ENCODE assay signal across 8 cellular contexts in the genomic region with DNA sequence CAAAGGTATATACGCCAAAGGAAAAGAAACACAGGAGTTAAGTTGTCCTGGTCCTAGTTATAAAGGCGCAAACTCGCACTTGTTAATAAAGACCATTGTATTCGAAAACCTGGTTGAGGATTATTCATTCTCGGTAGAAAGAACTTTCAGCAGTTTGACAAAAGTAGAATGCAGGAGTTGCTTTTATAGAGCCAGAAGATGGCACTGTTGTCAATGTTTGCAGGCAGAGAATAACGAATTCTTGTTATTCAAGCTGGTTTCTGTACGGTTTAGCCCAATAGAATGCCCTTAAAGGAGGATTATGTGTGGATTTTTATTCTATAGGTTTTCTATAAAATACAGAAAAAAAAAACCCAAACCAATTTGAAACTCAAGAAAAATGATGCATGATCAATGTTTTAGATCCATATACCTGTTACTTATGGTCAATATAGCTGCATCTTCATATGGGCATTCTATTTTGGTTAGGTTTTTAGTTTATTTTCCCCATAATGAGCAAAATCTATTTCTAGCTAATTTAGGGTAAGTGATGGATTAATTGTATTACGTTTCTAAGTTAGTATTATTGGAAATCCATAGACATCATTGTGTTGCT.
DNase-seq lines count a peak whose midpoint lies in the region; ATAC-seq and TF ChIP-seq lines count a peak whose summit lies in the region.

No MANE protein-coding gene starts in this region.

- POLR2A ChIA-PET in activated CD8-positive, alpha-beta T cell treated with anti-CD3 and anti-CD28 coated beads, Interleukin-2, amount 10 ng/mL, durations not matched to agents 7 days and 5 days (lab: Charles Lee) = no interaction called here

- H3K4me3 ChIP-seq in HFF-Myc (replicated peaks; ENCODE audit: low read depth, low read length) = no peak overlapping the region
- no peak overlapping the region for H3K4me3 ChIP-seq in tibial nerve

- TF ChIP-seq EP300 in tibial nerve (IDR thresholded peaks at IDR 0.05) = no peak

- no peaks in the 10 kb centered on the region for H3K4me1 ChIP-seq in tibial nerve

- no peaks in the 10 kb centered on the region for H3K9me3 Mint-ChIP-seq in activated CD8-positive, alpha-beta T cell treated with anti-CD3 and anti-CD28 coated beads, Interleukin-2, amount 10 ng/mL, durations not matched to agents 7 days and 5 days (ENCODE audit: insufficient read depth)

- no peaks in the 10 kb centered on the region for H3K4me1 Mint-ChIP-seq in activated CD8-positive, alpha-beta T cell treated with anti-CD3 and anti-CD28 coated beads, Interleukin-2, amount 10 ng/mL, durations not matched to agents 7 days and 5 days (ENCODE audit: low read depth)

- H3K27ac Mint-ChIP-seq in activated CD8-positive, alpha-beta T cell treated with anti-CD3 and anti-CD28 coated beads, Interleukin-2, amount 10 ng/mL, durations not matched to agents 7 days and 5 days = no peak overlapping the region

- CTCF ChIA-PET in activated CD8-positive, alpha-beta T cell treated with anti-CD3 and anti-CD28 coated beads, Interleukin-2, amount 10 ng/mL, durations not matched to agents 7 days and 5 days (lab: Charles Lee) = interaction anchor here (0.6 to 3.1 kb wide), 16 partner anchors 8 to 1551 kb away, joined by 3 to 18 read pairs (median 4); no protein-coding TSS in a partner anchor

- ATAC-seq in activated CD8-positive, alpha-beta T cell treated with anti-CD3 and anti-CD28 coated beads, Interleukin-2, amount 10 ng/mL, durations not matched to agents 7 days and 5 days = peak; percentile 33

- H3K4me3 Mint-ChIP-seq in activated CD8-positive, alpha-beta T cell treated with anti-CD3 and anti-CD28 coated beads, Interleukin-2, amount 10 ng/mL, durations not matched to agents 7 days and 5 days = no peak overlapping the region

- peak; percentile 30 for TF ChIP-seq CTCF in HFF-Myc (IDR thresholded peaks at IDR 0.05; ENCODE audit: low read depth, low read length, missing control alignments)
- peak; percentile 39 to 60 (median 47) for TF ChIP-seq CTCF in tibial nerve (IDR thresholded peaks at IDR 0.05)

- H3K9me3 ChIP-seq in tibial nerve = no peaks in the 10 kb centered on the region

- WGBS in tibial nerve, 2 donors = 4 to 7% methylated on average over 8 of the region's 8 CpGs

- H3K36me3 ChIP-seq in tibial nerve = no peaks in the 10 kb centered on the region

- DNase-seq in Daoy (ENCODE audit: low read depth) (peak; percentile 43), HFF-Myc (ENCODE audit: extremely low read depth, low read depth) (peak; percentile 29), NCI-H2171 (lab: John Stamatoyannopoulos, UW) (peak; percentile 2), iPS-NIHi7 (ENCODE audit: extremely low spot score) (peak; percentile 24), tibial nerve (ENCODE audit: low spot score in 2 of 2) (peak in 1 of 2 donors; percentile 12), GM19238 (ENCODE audit: insufficient read length, low spot score) (no peak)
- DNase-seq in activated CD8-positive, alpha-beta T cell treated with anti-CD3 and anti-CD28 coated beads, Interleukin-2, amount 10 ng/mL, durations not matched to agents 7 days and 5 days = peak; percentile 39
- DNase-seq in activated CD4-positive, CD25-positive, alpha-beta regulatory T cell (lab: John Stamatoyannopoulos, UW) = no peak

- peaks cover 46% of the 10 kb centered on the region for H3K27me3 Mint-ChIP-seq in activated CD8-positive, alpha-beta T cell treated with anti-CD3 and anti-CD28 coated beads, Interleukin-2, amount 10 ng/mL, durations not matched to agents 7 days and 5 days (ENCODE audit: low read depth)

- no peak overlapping the region for H3K27ac ChIP-seq in tibial nerve

- H3K36me3 Mint-ChIP-seq in activated CD8-positive, alpha-beta T cell treated with anti-CD3 and anti-CD28 coated beads, Interleukin-2, amount 10 ng/mL, durations not matched to agents 7 days and 5 days (ENCODE audit: low read depth) = no peaks in the 10 kb centered on the region

- no peak for TF ChIP-seq POLR2A in tibial nerve (IDR thresholded peaks at IDR 0.05)

- H3K27me3 ChIP-seq in tibial nerve = peaks cover 0 to 4% of the 10 kb centered on the region in 2 donors

Comparison
In these comparisons a context has a peak if more than half of its experiments do, and no peak if none do; other contexts are left out.
1. DNase-seq: peak in Daoy (single experiment), HFF-Myc (single experiment), NCI-H2171 (single experiment), activated CD8-positive, alpha-beta T cell treated with anti-CD3 and anti-CD28 coated beads, Interleukin-2, amount 10 ng/mL, durations not matched to agents 7 days and 5 days (single experiment) and iPS-NIHi7 (single experiment); none in GM19238 (single experiment) and activated CD4-positive, CD25-positive, alpha-beta regulatory T cell (0 of 4).